Comparison of ENCODE assay signal across 1 cellular context in genomic region chr2:119490106-119490505, GRCh38.
TF ChIP-seq lines count a peak whose summit lies in the region.

No MANE protein-coding gene starts in this region.

TF ChIP-seq in HepG2, 621 proteins besides CTCF, POLR2A, EP300 and RAD21:
- TF ChIP-seq CHD2 (IDR thresholded peaks at IDR 0.05; ENCODE audit: low read depth, low read length): no peak
- no peak for TF ChIP-seq SALL1 (CRISPR knock-in tag; IDR thresholded peaks at IDR 0.05)
- no peak for TF ChIP-seq ZSCAN9 (CRISPR knock-in tag; IDR thresholded peaks at IDR 0.05; ENCODE audit: borderline replicate concordance)
- TF ChIP-seq ZNF263 (CRISPR knock-in tag; IDR thresholded peaks at IDR 0.05): peak; percentile 71
